10 cellular contexts compared by ENCODE assay signal in genomic region chr2:182870227-182870626, GRCh38. TPM values are rescaled to one million over a fixed set of nuclear protein-coding genes. Genes with fewer than 3 reads are reported as not detected.
DNase-seq lines count a peak whose midpoint lies in the region; ATAC-seq and TF ChIP-seq lines count a peak whose summit lies in the region.
"Had no signal": no experiment of that assay in that cellular context is flagged by ENCODE, and none has a peak within 500 bp of the region (broad histone marks: within the 10 kb centered on the region; RNA-seq: fewer than 3 reads in every experiment).

No MANE protein-coding gene starts in this region.

- H3K4me1 Mint-ChIP-seq in activated naive CD8-positive, alpha-beta T cell treated with anti-CD3 and anti-CD28 coated beads for 36 hours: peaks cover 10% of the 10 kb centered on the region
- peaks cover 31% of the 10 kb centered on the region for H3K4me1 Mint-ChIP-seq in osteocyte (ENCODE audit: unreplicated experiment)

- H3K9me3 Mint-ChIP-seq in activated naive CD8-positive, alpha-beta T cell treated with anti-CD3 and anti-CD28 coated beads for 36 hours: peaks cover 9% of the 10 kb centered on the region
- H3K9me3 Mint-ChIP-seq in osteocyte (ENCODE audit: unreplicated experiment): peaks cover 5% of the 10 kb centered on the region

- no peak overlapping the region for H3K4me3 Mint-ChIP-seq in activated naive CD8-positive, alpha-beta T cell treated with anti-CD3 and anti-CD28 coated beads for 36 hours
- H3K4me3 Mint-ChIP-seq in osteocyte (ENCODE audit: unreplicated experiment): no peak overlapping the region
- H3K4me3 Mint-ChIP-seq: central memory CD8-positive, alpha-beta T cell had no signal

- peaks cover 69% of the 10 kb centered on the region for H3K27me3 Mint-ChIP-seq in activated naive CD8-positive, alpha-beta T cell treated with anti-CD3 and anti-CD28 coated beads for 36 hours
- H3K27me3 Mint-ChIP-seq in osteocyte (ENCODE audit: unreplicated experiment): peaks cover 4% of the 10 kb centered on the region

- peak; percentile 25 for TF ChIP-seq CTCF in osteocyte (IDR thresholded peaks at IDR 0.05)

- ATAC-seq in HG03159 (IDR thresholded peaks at IDR 0.05; ENCODE audit: unreplicated experiment): no peak
- no peak for ATAC-seq in GM19397 (IDR thresholded peaks at IDR 0.05; ENCODE audit: unreplicated experiment)
- ATAC-seq: left lung had no signal

- no peak overlapping the region for H3K27ac Mint-ChIP-seq in activated naive CD8-positive, alpha-beta T cell treated with anti-CD3 and anti-CD28 coated beads for 36 hours
- H3K27ac Mint-ChIP-seq in osteocyte (ENCODE audit: unreplicated experiment): no peak overlapping the region

- peak; percentile 24 for DNase-seq in NCI-H345 (lab: John Stamatoyannopoulos, UW)
- DNase-seq in NCI-H345 treated with DMSO at 0.1 percent for 48 hours (lab: John Stamatoyannopoulos, UW; ENCODE audit: unreplicated experiment): no peak
- DNase-seq in KBM-7: peak; percentile 22
- DNase-seq in activated naive CD8-positive, alpha-beta T cell treated with anti-CD3 and anti-CD28 coated beads for 36 hours: peak; percentile 4
- DNase-seq in osteocyte (ENCODE audit: extremely low spot score, unreplicated experiment): no peak
- DNase-seq in occipital lobe (lab: John Stamatoyannopoulos, UW): no peak
- DNase-seq: left lung had no signal

- in situ Hi-C loops in KBM-7 (cut with MboI; ENCODE audit: low pct_unique_long_range_greater_than_20kb, low sequenced_read_pairs): no loop called here

- H3K36me3 Mint-ChIP-seq in activated naive CD8-positive, alpha-beta T cell treated with anti-CD3 and anti-CD28 coated beads for 36 hours: no peaks in the 10 kb centered on the region
- peaks cover 2% of the 10 kb centered on the region for H3K36me3 Mint-ChIP-seq in osteocyte (ENCODE audit: unreplicated experiment)

RNA-seq across cellular contexts. Expression of gene FRZB, which starts 3.8 kb away (rescaled TPM):
- not detected for total RNA-seq in activated naive CD8-positive, alpha-beta T cell treated with anti-CD3 and anti-CD28 coated beads for 36 hours
- total RNA-seq in osteocyte (46.6 and 47.3 TPM in 2 replicates), occipital lobe (19.8 TPM)

Comparison
In these comparisons a context has a peak if more than half of its experiments do, and no peak if none do; other contexts are left out.
1. DNase-seq: peak in NCI-H345 (single experiment), KBM-7 (single experiment) and activated naive CD8-positive, alpha-beta T cell treated with anti-CD3 and anti-CD28 coated beads for 36 hours (single experiment); none in NCI-H345 treated with DMSO at 0.1 percent for 48 hours (single experiment), osteocyte (single experiment) and occipital lobe (single experiment).
2. RNA of gene FRZB, which starts 3.8 kb away (total RNA-seq): 46.6 to 47.3 TPM in osteocyte and 19.8 TPM in occipital lobe (single experiment); not detected in activated naive CD8-positive, alpha-beta T cell treated with anti-CD3 and anti-CD28 coated beads for 36 hours; every median in the first group is over 10 times any median in the second.